In genomic region chrX:154370882-154371770, GRCh38 we compare ENCODE assay signal across 7 cellular contexts. TPM values are rescaled to one million over a fixed set of nuclear protein-coding genes. Genes with fewer than 3 reads are reported as not detected.
DNase-seq lines count a peak whose midpoint lies in the region; ATAC-seq and TF ChIP-seq lines count a peak whose summit lies in the region.

No MANE protein-coding gene starts in this region.

- no peaks in the 10 kb centered on the region for H3K36me3 ChIP-seq in breast epithelium

- H3K9me3 ChIP-seq in breast epithelium: no peaks in the 10 kb centered on the region

- TF ChIP-seq POLR2A in breast epithelium (IDR thresholded peaks at IDR 0.05): peak; percentile 81

- H3K27me3 ChIP-seq in breast epithelium: peaks cover 0 to 20% of the 10 kb centered on the region in 2 donors

- TF ChIP-seq CTCF in VCaP (conservative IDR thresholded peaks at IDR 0.05) (no peak), breast epithelium (IDR thresholded peaks at IDR 0.05) (no peak)

- H3K4me1 ChIP-seq in breast epithelium: no peaks in the 10 kb centered on the region

- ATAC-seq in GM18520 (IDR thresholded peaks at IDR 0.05; ENCODE audit: unreplicated experiment) (peak; percentile 33), HG03066 (IDR thresholded peaks at IDR 0.05; ENCODE audit: low read depth, unreplicated experiment) (peak; percentile 53)

- H3K4me3 ChIP-seq in breast epithelium: peak overlapping the region; percentile 68 to 79 (median 68)

- intact Hi-C loops in breast epithelium (cut with DNase I; ENCODE audit: low total_unique reads): no loop called here

- DNase-seq in NCI-H2171 (lab: John Stamatoyannopoulos, UW): peak; percentile 79
- DNase-seq in breast epithelium (ENCODE audit: low spot score in 2 of 2): peak; percentile 87 to 93
- peak; percentile 80 for DNase-seq in inferior parietal cortex (ENCODE audit: extremely low spot score)
- DNase-seq in smooth muscle cell of the brain vasculature (ENCODE audit: low read depth, low spot score): peak; percentile 78

- H3K27ac ChIP-seq in VCaP (peak overlapping the region; percentile 40; the same call in 1 of the 2 replicates), breast epithelium (peak overlapping the region; percentile 91 to 97)

RNA-seq across cellular contexts. Expression of gene FLNA, which starts 3.3 kb away (rescaled TPM):
- 100 to 1,000 TPM; 416 to 675 (median 622) TPM for total RNA-seq in breast epithelium

RNA-seq across cellular contexts. Expression of gene EMD, which starts 8.0 kb away (rescaled TPM):
- 10 to 100 TPM; 33.8 to 48.1 (median 45.6) TPM for total RNA-seq in breast epithelium

RNA-seq across cellular contexts. Expression of gene RPL10, which starts 27.1 kb away (rescaled TPM):
- total RNA-seq in breast epithelium: 1,000 to 10,000 TPM; 8,496 to 9,265 (median 8,695) TPM

RNA-seq across cellular contexts. Expression of gene DNASE1L1, which starts 37.9 kb away (rescaled TPM):
- 10 to 100 TPM; 26.2 to 44.3 (median 26.9) TPM for total RNA-seq in breast epithelium

RNA-seq across cellular contexts. Expression of gene TAFAZZIN, which starts 40.2 kb away (rescaled TPM):
- total RNA-seq in breast epithelium: 10 to 100 TPM; 27.7 to 53.7 (median 44.2) TPM

Comparison
In these comparisons a context has a peak if more than half of its experiments do, and no peak if none do; other contexts are left out.
1. Peak in every context shown above with its lines: DNase-seq, ATAC-seq, H3K4me3 ChIP-seq and H3K27ac ChIP-seq.